Comparison of ENCODE assay signal across 1 cellular context in the genomic region with DNA sequence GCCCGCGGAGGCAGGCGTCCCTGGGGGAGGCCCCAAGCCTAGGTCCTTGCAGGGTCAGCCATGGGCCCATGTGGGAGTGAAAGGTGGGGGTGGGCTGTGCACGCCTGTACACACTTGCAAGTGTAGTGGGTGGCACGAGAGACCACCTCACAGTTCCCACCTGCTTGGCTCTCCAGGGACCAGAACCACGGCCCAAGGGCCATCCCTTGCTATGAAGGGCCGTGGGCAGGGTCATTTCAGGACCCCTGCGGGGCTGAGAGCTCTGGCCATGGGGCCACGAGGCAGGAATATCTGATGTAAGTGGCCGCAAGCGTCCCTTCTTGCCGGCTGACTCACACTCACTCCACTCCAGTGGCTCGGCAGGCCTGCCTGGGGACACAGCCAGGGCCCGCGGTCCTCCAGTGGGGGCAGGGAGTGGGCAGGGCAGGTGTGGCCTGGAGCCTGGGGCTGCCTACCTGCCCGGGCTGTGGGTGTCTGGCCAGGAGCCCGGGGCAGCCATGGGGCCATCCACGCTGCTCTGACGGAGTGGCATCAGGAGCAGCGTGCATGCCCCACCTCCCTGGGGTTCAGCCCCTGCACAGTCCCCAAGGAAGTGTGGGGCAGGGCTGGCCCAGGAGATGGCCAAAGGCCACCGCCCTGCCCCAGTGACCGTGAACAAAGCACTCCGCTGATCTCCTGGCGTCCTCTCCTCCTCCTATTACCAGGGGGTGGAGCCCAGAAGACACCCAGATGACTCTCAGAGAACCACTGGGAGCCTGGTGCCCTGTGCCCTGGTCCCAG.
TF ChIP-seq lines count a peak whose summit lies in the region.

No MANE protein-coding gene starts in this region.

TF ChIP-seq in K562, 482 proteins besides CTCF, POLR2A, EP300 and RAD21 (continued from another document and continues in another):
- TF ChIP-seq, protein P1, sequence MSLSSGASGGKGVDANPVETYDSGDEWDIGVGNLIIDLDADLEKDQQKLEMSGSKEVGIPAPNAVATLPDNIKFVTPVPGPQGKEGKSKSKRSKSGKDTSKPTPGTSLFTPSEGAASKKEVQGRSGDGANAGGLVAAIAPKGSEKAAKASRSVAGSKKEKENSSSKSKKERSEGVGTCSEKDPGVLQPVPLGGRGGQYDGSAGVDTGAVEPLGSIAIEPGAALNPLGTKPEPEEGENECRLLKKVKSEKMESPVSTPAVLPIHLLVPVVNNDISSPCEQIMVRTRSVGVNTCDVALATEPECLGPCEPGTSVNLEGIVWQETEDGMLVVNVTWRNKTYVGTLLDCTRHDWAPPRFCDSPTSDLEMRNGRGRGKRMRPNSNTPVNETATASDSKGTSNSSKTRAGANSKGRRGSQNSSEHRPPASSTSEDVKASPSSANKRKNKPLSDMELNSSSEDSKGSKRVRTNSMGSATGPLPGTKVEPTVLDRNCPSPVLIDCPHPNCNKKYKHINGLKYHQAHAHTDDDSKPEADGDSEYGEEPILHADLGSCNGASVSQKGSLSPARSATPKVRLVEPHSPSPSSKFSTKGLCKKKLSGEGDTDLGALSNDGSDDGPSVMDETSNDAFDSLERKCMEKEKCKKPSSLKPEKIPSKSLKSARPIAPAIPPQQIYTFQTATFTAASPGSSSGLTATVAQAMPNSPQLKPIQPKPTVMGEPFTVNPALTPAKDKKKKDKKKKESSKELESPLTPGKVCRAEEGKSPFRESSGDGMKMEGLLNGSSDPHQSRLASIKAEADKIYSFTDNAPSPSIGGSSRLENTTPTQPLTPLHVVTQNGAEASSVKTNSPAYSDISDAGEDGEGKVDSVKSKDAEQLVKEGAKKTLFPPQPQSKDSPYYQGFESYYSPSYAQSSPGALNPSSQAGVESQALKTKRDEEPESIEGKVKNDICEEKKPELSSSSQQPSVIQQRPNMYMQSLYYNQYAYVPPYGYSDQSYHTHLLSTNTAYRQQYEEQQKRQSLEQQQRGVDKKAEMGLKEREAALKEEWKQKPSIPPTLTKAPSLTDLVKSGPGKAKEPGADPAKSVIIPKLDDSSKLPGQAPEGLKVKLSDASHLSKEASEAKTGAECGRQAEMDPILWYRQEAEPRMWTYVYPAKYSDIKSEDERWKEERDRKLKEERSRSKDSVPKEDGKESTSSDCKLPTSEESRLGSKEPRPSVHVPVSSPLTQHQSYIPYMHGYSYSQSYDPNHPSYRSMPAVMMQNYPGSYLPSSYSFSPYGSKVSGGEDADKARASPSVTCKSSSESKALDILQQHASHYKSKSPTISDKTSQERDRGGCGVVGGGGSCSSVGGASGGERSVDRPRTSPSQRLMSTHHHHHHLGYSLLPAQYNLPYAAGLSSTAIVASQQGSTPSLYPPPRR (CRISPR knock-in tag; IDR thresholded peaks at IDR 0.05; ENCODE audit: borderline replicate concordance) = no peak
- TF ChIP-seq NEUROD1 (IDR thresholded peaks at IDR 0.05; ENCODE audit: borderline replicate concordance, low read depth, low read length, partially characterized antibody) = peak; percentile 91
- no peak for TF ChIP-seq PPARD (CRISPR knock-in tag; IDR thresholded peaks at IDR 0.05)
- TF ChIP-seq BDP1 (IDR thresholded peaks at IDR 0.05; ENCODE audit: insufficient read depth, insufficient read length) = no peak
- peak; percentile 97 for TF ChIP-seq HDAC8 (tag; IDR thresholded peaks at IDR 0.05)
- TF ChIP-seq ZNF124 (CRISPR knock-in tag; IDR thresholded peaks at IDR 0.05) = no peak
- no peak for TF ChIP-seq PHF20 (IDR thresholded peaks at IDR 0.05; ENCODE audit: partially characterized antibody)
- TF ChIP-seq, protein P2, sequence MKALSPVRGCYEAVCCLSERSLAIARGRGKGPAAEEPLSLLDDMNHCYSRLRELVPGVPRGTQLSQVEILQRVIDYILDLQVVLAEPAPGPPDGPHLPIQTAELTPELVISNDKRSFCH (CRISPR knock-in tag; IDR thresholded peaks at IDR 0.05) = no peak
- TF ChIP-seq, protein P2 (tag; IDR thresholded peaks at IDR 0.05) = peak; percentile 94
- TF ChIP-seq ZNF239 (CRISPR knock-in tag; IDR thresholded peaks at IDR 0.05) = peak; percentile 70
- peak; percentile 95 for TF ChIP-seq ZFX (CRISPR knock-in tag; IDR thresholded peaks at IDR 0.05)
- no peak for TF ChIP-seq ZC3H11A (IDR thresholded peaks at IDR 0.05; ENCODE audit: low read depth, low read length)
- peak; percentile 70 for TF ChIP-seq SMARCC2 (IDR thresholded peaks at IDR 0.05; ENCODE audit: low read depth)
- TF ChIP-seq DDX20 (tag; IDR thresholded peaks at IDR 0.05; ENCODE audit: low read depth) = no peak; the same call in 1 of the 2 replicates
- peak; percentile 45; the same call in 1 of the 2 replicates for TF ChIP-seq ZNF79 (CRISPR knock-in tag; IDR thresholded peaks at IDR 0.05; ENCODE audit: low read depth)
- no peak for TF ChIP-seq HMG20A (CRISPR knock-in tag; conservative IDR thresholded peaks at IDR 0.05)
- peak; percentile 50; the same call in 1 of the 2 replicates for TF ChIP-seq ZFPM2 (CRISPR knock-in tag; IDR thresholded peaks at IDR 0.05)
- TF ChIP-seq, protein P3, sequence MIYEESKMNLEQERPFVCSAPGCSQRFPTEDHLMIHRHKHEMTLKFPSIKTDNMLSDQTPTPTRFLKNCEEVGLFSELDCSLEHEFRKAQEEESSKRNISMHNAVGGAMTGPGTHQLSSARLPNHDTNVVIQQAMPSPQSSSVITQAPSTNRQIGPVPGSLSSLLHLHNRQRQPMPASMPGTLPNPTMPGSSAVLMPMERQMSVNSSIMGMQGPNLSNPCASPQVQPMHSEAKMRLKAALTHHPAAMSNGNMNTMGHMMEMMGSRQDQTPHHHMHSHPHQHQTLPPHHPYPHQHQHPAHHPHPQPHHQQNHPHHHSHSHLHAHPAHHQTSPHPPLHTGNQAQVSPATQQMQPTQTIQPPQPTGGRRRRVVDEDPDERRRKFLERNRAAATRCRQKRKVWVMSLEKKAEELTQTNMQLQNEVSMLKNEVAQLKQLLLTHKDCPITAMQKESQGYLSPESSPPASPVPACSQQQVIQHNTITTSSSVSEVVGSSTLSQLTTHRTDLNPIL (CRISPR knock-in tag; IDR thresholded peaks at IDR 0.05) = peak; percentile 62; the same call in 1 of the 2 replicates
- TF ChIP-seq ZNF184 (CRISPR knock-in tag; IDR thresholded peaks at IDR 0.05) = no peak
- TF ChIP-seq TAF15 (IDR thresholded peaks at IDR 0.05; ENCODE audit: low read depth, low read length) = no peak
- peak; percentile 29; the same call in 1 of the 2 replicates for TF ChIP-seq MXI1 (IDR thresholded peaks at IDR 0.05; ENCODE audit: low read depth, low read length)
- TF ChIP-seq, protein P4, sequence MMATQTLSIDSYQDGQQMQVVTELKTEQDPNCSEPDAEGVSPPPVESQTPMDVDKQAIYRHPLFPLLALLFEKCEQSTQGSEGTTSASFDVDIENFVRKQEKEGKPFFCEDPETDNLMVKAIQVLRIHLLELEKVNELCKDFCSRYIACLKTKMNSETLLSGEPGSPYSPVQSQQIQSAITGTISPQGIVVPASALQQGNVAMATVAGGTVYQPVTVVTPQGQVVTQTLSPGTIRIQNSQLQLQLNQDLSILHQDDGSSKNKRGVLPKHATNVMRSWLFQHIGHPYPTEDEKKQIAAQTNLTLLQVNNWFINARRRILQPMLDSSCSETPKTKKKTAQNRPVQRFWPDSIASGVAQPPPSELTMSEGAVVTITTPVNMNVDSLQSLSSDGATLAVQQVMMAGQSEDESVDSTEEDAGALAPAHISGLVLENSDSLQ (IDR thresholded peaks at IDR 0.05) = 0 out of 2 replicates have a peak, but pooled peaks have one; percentile 3
- TF ChIP-seq RBM14 (IDR thresholded peaks at IDR 0.05; ENCODE audit: borderline replicate concordance, insufficient read depth, low read depth, low read length) = no peak
- TF ChIP-seq ZKSCAN1 (IDR thresholded peaks at IDR 0.05; ENCODE audit: low read depth, low read length) = peak; percentile 37; the same call in 1 of the 2 replicates
- peak; percentile 94 for TF ChIP-seq PCBP1 (IDR thresholded peaks at IDR 0.05; ENCODE audit: low read depth, low read length, poor library complexity, severe bottlenecking)
- TF ChIP-seq ZKSCAN8 (CRISPR knock-in tag; IDR thresholded peaks at IDR 0.05) = peak; percentile 15; the same call in 1 of the 2 replicates
- TF ChIP-seq POLR2AphosphoS2 (IDR thresholded peaks at IDR 0.05; ENCODE audit: low read length) = no peak
- TF ChIP-seq, protein P5, sequence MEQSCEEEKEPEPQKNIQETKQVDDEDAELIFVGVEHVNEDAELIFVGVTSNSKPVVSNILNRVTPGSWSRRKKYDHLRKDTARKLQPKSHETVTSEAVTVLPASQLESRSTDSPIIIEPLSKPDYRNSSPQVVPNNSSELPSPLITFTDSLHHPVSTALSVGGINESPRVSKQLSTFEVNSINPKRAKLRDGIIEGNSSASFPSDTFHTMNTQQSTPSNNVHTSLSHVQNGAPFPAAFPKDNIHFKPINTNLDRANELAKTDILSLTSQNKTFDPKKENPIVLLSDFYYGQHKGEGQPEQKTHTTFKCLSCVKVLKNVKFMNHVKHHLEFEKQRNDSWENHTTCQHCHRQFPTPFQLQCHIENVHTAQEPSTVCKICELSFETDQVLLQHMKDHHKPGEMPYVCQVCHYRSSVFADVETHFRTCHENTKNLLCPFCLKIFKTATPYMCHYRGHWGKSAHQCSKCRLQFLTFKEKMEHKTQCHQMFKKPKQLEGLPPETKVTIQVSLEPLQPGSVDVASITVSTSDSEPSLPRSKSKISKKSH (CRISPR knock-in tag; IDR thresholded peaks at IDR 0.05) = no peak
- no peak for TF ChIP-seq FUS (optimal IDR thresholded peaks at IDR 0.05; ENCODE audit: low read depth, low read length)
- peak; percentile 83; the same call in 1 of the 2 replicates for TF ChIP-seq SAFB (IDR thresholded peaks at IDR 0.05; ENCODE audit: borderline replicate concordance, low read depth, low read length)
- TF ChIP-seq, protein P6, sequence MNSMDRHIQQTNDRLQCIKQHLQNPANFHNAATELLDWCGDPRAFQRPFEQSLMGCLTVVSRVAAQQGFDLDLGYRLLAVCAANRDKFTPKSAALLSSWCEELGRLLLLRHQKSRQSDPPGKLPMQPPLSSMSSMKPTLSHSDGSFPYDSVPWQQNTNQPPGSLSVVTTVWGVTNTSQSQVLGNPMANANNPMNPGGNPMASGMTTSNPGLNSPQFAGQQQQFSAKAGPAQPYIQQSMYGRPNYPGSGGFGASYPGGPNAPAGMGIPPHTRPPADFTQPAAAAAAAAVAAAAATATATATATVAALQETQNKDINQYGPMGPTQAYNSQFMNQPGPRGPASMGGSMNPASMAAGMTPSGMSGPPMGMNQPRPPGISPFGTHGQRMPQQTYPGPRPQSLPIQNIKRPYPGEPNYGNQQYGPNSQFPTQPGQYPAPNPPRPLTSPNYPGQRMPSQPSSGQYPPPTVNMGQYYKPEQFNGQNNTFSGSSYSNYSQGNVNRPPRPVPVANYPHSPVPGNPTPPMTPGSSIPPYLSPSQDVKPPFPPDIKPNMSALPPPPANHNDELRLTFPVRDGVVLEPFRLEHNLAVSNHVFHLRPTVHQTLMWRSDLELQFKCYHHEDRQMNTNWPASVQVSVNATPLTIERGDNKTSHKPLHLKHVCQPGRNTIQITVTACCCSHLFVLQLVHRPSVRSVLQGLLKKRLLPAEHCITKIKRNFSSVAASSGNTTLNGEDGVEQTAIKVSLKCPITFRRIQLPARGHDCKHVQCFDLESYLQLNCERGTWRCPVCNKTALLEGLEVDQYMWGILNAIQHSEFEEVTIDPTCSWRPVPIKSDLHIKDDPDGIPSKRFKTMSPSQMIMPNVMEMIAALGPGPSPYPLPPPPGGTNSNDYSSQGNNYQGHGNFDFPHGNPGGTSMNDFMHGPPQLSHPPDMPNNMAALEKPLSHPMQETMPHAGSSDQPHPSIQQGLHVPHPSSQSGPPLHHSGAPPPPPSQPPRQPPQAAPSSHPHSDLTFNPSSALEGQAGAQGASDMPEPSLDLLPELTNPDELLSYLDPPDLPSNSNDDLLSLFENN (IDR thresholded peaks at IDR 0.05; ENCODE audit: low read depth in 2 of 2, low read length in 2 of 2) = no peak
- TF ChIP-seq RBM34 (IDR thresholded peaks at IDR 0.05; ENCODE audit: borderline replicate concordance, insufficient read depth, low read length) = no peak
- TF ChIP-seq RBM39 (optimal IDR thresholded peaks at IDR 0.05; ENCODE audit: low read depth, low read length) = no peak
- no peak for TF ChIP-seq ZNF75A (CRISPR knock-in tag; IDR thresholded peaks at IDR 0.05)
- TF ChIP-seq, protein P7, sequence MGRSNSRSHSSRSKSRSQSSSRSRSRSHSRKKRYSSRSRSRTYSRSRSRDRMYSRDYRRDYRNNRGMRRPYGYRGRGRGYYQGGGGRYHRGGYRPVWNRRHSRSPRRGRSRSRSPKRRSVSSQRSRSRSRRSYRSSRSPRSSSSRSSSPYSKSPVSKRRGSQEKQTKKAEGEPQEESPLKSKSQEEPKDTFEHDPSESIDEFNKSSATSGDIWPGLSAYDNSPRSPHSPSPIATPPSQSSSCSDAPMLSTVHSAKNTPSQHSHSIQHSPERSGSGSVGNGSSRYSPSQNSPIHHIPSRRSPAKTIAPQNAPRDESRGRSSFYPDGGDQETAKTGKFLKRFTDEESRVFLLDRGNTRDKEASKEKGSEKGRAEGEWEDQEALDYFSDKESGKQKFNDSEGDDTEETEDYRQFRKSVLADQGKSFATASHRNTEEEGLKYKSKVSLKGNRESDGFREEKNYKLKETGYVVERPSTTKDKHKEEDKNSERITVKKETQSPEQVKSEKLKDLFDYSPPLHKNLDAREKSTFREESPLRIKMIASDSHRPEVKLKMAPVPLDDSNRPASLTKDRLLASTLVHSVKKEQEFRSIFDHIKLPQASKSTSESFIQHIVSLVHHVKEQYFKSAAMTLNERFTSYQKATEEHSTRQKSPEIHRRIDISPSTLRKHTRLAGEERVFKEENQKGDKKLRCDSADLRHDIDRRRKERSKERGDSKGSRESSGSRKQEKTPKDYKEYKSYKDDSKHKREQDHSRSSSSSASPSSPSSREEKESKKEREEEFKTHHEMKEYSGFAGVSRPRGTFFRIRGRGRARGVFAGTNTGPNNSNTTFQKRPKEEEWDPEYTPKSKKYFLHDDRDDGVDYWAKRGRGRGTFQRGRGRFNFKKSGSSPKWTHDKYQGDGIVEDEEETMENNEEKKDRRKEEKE (IDR thresholded peaks at IDR 0.05; ENCODE audit: borderline replicate concordance in 1 of 2, control insufficient read depth in 1 of 2, low read depth in 2 of 2, low read length in 1 of 2) = no peak
- TF ChIP-seq, protein P8, sequence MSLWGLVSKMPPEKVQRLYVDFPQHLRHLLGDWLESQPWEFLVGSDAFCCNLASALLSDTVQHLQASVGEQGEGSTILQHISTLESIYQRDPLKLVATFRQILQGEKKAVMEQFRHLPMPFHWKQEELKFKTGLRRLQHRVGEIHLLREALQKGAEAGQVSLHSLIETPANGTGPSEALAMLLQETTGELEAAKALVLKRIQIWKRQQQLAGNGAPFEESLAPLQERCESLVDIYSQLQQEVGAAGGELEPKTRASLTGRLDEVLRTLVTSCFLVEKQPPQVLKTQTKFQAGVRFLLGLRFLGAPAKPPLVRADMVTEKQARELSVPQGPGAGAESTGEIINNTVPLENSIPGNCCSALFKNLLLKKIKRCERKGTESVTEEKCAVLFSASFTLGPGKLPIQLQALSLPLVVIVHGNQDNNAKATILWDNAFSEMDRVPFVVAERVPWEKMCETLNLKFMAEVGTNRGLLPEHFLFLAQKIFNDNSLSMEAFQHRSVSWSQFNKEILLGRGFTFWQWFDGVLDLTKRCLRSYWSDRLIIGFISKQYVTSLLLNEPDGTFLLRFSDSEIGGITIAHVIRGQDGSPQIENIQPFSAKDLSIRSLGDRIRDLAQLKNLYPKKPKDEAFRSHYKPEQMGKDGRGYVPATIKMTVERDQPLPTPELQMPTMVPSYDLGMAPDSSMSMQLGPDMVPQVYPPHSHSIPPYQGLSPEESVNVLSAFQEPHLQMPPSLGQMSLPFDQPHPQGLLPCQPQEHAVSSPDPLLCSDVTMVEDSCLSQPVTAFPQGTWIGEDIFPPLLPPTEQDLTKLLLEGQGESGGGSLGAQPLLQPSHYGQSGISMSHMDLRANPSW (CRISPR knock-in tag; IDR thresholded peaks at IDR 0.05) = 0 out of 2 replicates have a peak, but pooled peaks have one; percentile 23
- TF ChIP-seq MAFF (IDR thresholded peaks at IDR 0.05; ENCODE audit: low read length) = no peak
